In genomic region chr12:108253540-108253939, GRCh38 we compare ENCODE assay signal across 1 cellular context.
TF ChIP-seq lines count a peak whose summit lies in the region.

No MANE protein-coding gene starts in this region.

TF ChIP-seq in WTC11, 78 proteins besides CTCF, POLR2A, EP300 and RAD21 (continued from another document):
- TF ChIP-seq ATF2 (CRISPR knock-in tag; IDR thresholded peaks at IDR 0.05; ENCODE audit: borderline replicate concordance, low read depth) (no peak), ZNF425 (CRISPR knock-in tag; conservative IDR thresholded peaks at IDR 0.05) (no peak), ZNF317 (CRISPR knock-in tag; IDR thresholded peaks at IDR 0.05; ENCODE audit: borderline replicate concordance, low read depth) (no peak)
